In the genomic region with DNA sequence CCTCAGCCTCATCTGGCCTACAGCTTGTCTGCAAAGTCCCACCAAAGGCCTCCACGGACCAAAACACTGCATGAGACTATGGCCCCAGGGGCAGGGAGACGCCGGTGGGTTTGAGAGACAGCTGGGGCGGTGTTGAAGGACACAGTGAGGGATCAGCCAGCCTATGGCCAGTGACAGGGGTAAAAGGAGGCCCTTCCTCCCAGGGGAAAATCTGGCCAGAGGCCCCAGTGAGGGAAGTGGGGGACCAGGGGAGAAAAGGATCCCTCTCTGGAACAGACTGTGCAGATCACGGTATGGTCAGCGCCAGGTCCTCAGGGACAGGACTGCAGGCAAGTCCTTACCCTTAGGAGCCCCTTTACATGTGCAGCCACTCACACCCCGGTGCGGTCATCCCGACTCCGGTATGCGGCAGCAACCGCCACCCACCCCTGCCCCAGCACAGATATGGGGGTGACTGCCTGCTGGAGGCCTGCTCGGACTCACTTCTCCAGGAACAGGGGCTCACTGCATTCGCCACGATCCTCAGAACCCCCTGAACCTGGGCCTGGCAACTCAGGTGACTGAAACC, we compare ENCODE assay signal across 8 cellular contexts. TPM values are rescaled to one million over a fixed set of nuclear protein-coding genes. Genes with fewer than 3 reads are reported as not detected.
A peak's percentile ranks its signal among the peaks of the same experiment; 100 is the strongest.
DNase-seq lines count a peak whose midpoint lies in the region; ATAC-seq and TF ChIP-seq lines count a peak whose summit lies in the region.

No MANE protein-coding gene starts in this region.

- ATAC-seq in thoracic aorta (ENCODE audit: insufficient number of reproducible peaks, low FRiP score, low read depth): no peak
- ATAC-seq in HG03039 (IDR thresholded peaks at IDR 0.05; ENCODE audit: unreplicated experiment): no peak
- ATAC-seq in GM19351 (IDR thresholded peaks at IDR 0.05; ENCODE audit: unreplicated experiment): no peak

- H3K9me3 ChIP-seq in BE2C (no peaks in the 10 kb centered on the region), HUES64 (ENCODE audit: insufficient read depth, low read depth, low read length) (no peaks in the 10 kb centered on the region), ascending aorta (no peaks in the 10 kb centered on the region), thoracic aorta (no peaks in the 10 kb centered on the region)

- H3K4me1 ChIP-seq in BE2C (peaks cover 30% of the 10 kb centered on the region), HUES64 (ENCODE audit: insufficient read depth, low read length) (peaks cover 49% of the 10 kb centered on the region), ascending aorta (peaks cover 18 to 58% of the 10 kb centered on the region in 2 donors), thoracic aorta (ENCODE audit: control insufficient read depth in 1 of 2, low read depth in 2 of 2) (peaks cover 41 to 69% of the 10 kb centered on the region in 2 donors)

- H3K9ac ChIP-seq in HUES64 (ENCODE audit: low read depth, low read length): peak overlapping the region; percentile 87

- intact Hi-C loops in ascending aorta (cut with DNase I): loop anchor here (5.0 to 10.0 kb wide), 3 partner anchors 46 to 419 kb away; a partner anchor contains a TSS

- H3K27ac ChIP-seq in HUES64 (ENCODE audit: low read depth, low read length) (peak overlapping the region; percentile 47; the same call in 1 of the 2 replicates), ascending aorta (peak overlapping the region; percentile 95 to 99), thoracic aorta (peak overlapping the region; percentile 92 to 94)

- H3K36me3 ChIP-seq in BE2C (peaks cover 12% of the 10 kb centered on the region), HUES64 (ENCODE audit: insufficient read depth, low read length) (peaks cover 15% of the 10 kb centered on the region), ascending aorta (peaks cover 8 to 9% of the 10 kb centered on the region in 2 donors), thoracic aorta (peaks cover 6% of the 10 kb centered on the region)

- H3K4me3 ChIP-seq in BE2C (ENCODE audit: low read depth, low read length) (peak overlapping the region; percentile 78), HUES64 (ENCODE audit: low read length) (peak overlapping the region; percentile 75), ascending aorta (peak overlapping the region; percentile 79 to 99), thoracic aorta (peak overlapping the region; percentile 89)

- H3K27me3 ChIP-seq in BE2C (no peaks in the 10 kb centered on the region), HUES64 (ENCODE audit: insufficient read depth, low read length) (no peaks in the 10 kb centered on the region), ascending aorta (no peaks in the 10 kb centered on the region), thoracic aorta (replicated peaks; ENCODE audit: insufficient read depth) (no peaks in the 10 kb centered on the region)

- WGBS in HUES64: 25% methylated on average over 15 of the region's 15 CpGs

- peak; percentile 22 for DNase-seq in BE2C
- DNase-seq in ascending aorta (ENCODE audit: low spot score in 2 of 2): no peak
- DNase-seq in left kidney (ENCODE audit: low read depth, low spot score): peak; percentile 35
- DNase-seq in thoracic aorta (ENCODE audit: low spot score): no peak
- no peak for DNase-seq in NCI-H1105 treated with DMSO at 0.1 percent for 48 hours (lab: John Stamatoyannopoulos, UW)

- TF ChIP-seq CTCF in BE2C (IDR thresholded peaks at IDR 0.05; ENCODE audit: low read depth, low read length) (no peak), ascending aorta (IDR thresholded peaks at IDR 0.05) (no peak), thoracic aorta (IDR thresholded peaks at IDR 0.05) (no peak)

RNA-seq across cellular contexts. Expression of a gene that starts 1.3 kb away (rescaled TPM):
- 174 TPM for polyA plus RNA-seq in BE2C (2012; ENCODE audit: insufficient read depth, insufficient read length, low read depth)
- 118 TPM for polyA plus RNA-seq in HUES64 (2013, experiment 1 of 2)
- 116 TPM for polyA plus RNA-seq in HUES64 (2013, experiment 2 of 2)
- 114 TPM for total RNA-seq in ascending aorta
- 100 to 1,000 TPM; 102 to 122 TPM for total RNA-seq in thoracic aorta

RNA-seq across cellular contexts. Expression of a gene that starts 8.8 kb away (rescaled TPM):
- polyA plus RNA-seq in BE2C (2012; ENCODE audit: insufficient read depth, insufficient read length, low read depth): 1.2 TPM
- polyA plus RNA-seq in HUES64 (2013, experiment 1 of 2): 0.75 TPM
- 0.57 TPM for polyA plus RNA-seq in HUES64 (2013, experiment 2 of 2)
- total RNA-seq in ascending aorta: not detected
- total RNA-seq in thoracic aorta: not detected

RNA-seq across cellular contexts. Expression of a gene that starts 33.4 kb away (rescaled TPM):
- polyA plus RNA-seq in BE2C (2012; ENCODE audit: insufficient read depth, insufficient read length, low read depth): 11.1 TPM
- 5.3 TPM for polyA plus RNA-seq in HUES64 (2013, experiment 1 of 2)
- 7.8 TPM for polyA plus RNA-seq in HUES64 (2013, experiment 2 of 2)
- total RNA-seq in ascending aorta (9.7 TPM), thoracic aorta (10 to 100 TPM; 16.9 to 28.3 TPM)

RNA-seq across cellular contexts. Expression of a gene that starts 34.9 kb away (rescaled TPM):
- 19.6 TPM for polyA plus RNA-seq in BE2C (2012; ENCODE audit: insufficient read depth, insufficient read length, low read depth)
- polyA plus RNA-seq in HUES64 (2013, experiment 1 of 2): 20.7 TPM
- 24.7 TPM for polyA plus RNA-seq in HUES64 (2013, experiment 2 of 2)
- 36.5 TPM for total RNA-seq in ascending aorta
- total RNA-seq in thoracic aorta: 10 to 100 TPM; 16.5 to 21.3 TPM

RNA-seq across cellular contexts. Expression of a gene that starts 47.2 kb away (rescaled TPM):
- polyA plus RNA-seq in BE2C (2012; ENCODE audit: insufficient read depth, insufficient read length, low read depth): 88.7 TPM
- polyA plus RNA-seq in HUES64 (2013, experiment 1 of 2): 28.2 TPM
- 32.1 TPM for polyA plus RNA-seq in HUES64 (2013, experiment 2 of 2)
- total RNA-seq in ascending aorta: 21.3 TPM
- 10 to 100 TPM; 38.9 to 42.7 TPM for total RNA-seq in thoracic aorta

Comparison
In these comparisons a context has a peak if more than half of its experiments do, and no peak if none do; other contexts are left out.
1. DNase-seq: peak in BE2C (single experiment) and left kidney (single experiment); none in ascending aorta (0 of 2), thoracic aorta (single experiment) and NCI-H1105 treated with DMSO at 0.1 percent for 48 hours (single experiment).
2. H3K27ac ChIP-seq: peak in every context shown above with its lines; median percentile 97 in ascending aorta; 93 in thoracic aorta; 47 in HUES64.
3. Peak in every context shown above with its lines, with median percentiles within 50 percentile points of each other: H3K4me3 ChIP-seq.